10 cellular contexts compared by ENCODE assay signal in the genomic region with DNA sequence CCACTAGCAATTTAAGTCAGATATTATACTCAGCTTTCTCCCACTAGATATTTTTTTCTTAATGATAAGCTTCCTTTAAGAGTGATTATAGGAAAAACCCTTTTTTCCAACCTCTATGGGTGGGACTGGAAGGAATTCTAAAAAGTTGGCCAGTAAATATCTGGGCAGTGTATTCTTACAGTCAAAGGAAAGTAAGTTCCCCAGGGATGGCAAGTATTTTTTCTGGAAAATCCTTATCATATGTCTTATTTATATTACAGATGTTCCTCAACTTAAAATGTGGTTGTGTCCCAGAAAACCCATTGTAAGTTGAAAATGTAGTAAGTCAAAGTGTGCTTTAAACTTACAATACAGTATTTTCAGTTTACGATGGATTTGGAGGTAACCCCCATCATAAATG. TPM values are rescaled to one million over a fixed set of nuclear protein-coding genes. Genes with fewer than 3 reads are reported as not detected.
"Had no signal": no experiment of that assay in that cellular context is flagged by ENCODE, and none has a peak within 500 bp of the region (broad histone marks: within the 10 kb centered on the region; RNA-seq: fewer than 3 reads in every experiment).

No MANE protein-coding gene starts in this region.

- H3K4me1 Mint-ChIP-seq: GM23338, H9 had no signal

- H3K27ac Mint-ChIP-seq: GM23338, H9, HFFc6 had no signal

- DNase-seq: H9, HCEC 1CT, HFFc6, IMR-90 had no signal

- ATAC-seq: GM23338, K562 had no signal

- H3K9me3 Mint-ChIP-seq: GM23338, H9, HFFc6 had no signal

- H3K4me3 Mint-ChIP-seq: GM23338, H9, HFFc6 had no signal

- H3K4me2 ChIP-seq: GM23338 had no signal

- FAIRE-seq: H1, H54, HTR-8/SVneo, K562 had no signal

- H3K4me3 ChIP-seq: GM23338, K562 had no signal

- H2AFZ ChIP-seq: GM23338 had no signal

RNA-seq across cellular contexts. Expression of a gene that starts 53.3 kb away (rescaled TPM):
- total RNA-seq: GM23338, H1, HFFc6, HT-29, IMR-90, K562 had no signal
- polyA plus RNA-seq: GM23338, K562 had no signal
